8 cellular contexts compared by ENCODE assay signal in the genomic region with DNA sequence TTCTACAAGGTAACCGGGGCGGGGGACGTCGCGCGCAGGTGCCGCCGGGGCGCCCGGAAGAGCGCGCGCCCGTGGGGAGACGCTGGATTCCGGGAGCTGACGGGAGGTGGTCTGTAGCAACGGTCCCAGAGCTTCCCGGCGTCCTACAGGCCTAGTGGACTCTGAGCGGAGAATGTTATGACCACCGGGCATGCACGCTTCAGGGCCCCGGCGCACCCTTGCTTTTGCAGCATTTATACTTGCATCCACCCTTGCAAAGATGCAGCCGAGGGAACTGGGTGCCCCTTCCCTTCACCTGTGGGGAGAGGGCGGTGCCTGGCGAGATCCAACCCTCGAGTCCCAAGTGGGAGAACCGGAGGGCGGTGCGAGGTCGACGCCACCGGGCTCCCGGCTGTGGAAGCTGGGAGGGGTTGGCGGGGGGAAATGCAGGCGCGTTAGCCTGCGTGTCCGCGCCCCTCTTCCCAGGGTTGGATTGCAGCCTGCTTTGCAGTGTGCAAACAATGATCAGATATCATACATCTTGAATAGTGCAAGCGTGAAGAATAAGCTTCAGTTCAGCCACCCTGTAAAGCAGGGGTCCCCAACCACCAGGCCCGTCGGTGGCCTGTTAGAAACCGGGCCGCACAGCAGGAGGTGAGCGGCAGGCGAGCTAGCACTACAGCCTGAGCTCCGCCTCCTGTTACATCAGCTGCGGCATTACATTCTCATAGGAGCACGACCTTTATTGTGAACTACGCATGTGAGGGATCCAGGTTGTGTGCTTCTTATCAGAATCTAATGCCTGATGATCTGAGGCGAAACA. TPM values are rescaled to one million over a fixed set of nuclear protein-coding genes. Genes with fewer than 3 reads are reported as not detected.
DNase-seq lines count a peak whose midpoint lies in the region; ATAC-seq and TF ChIP-seq lines count a peak whose summit lies in the region.

No MANE protein-coding gene starts in this region.

- no peaks in the 10 kb centered on the region for H3K27me3 Mint-ChIP-seq in Caco-2 (ENCODE audit: insufficient read depth, unreplicated experiment)
- H3K27me3 Mint-ChIP-seq in osteocyte (ENCODE audit: unreplicated experiment), result no peaks in the 10 kb centered on the region

- peak overlapping the region; percentile 91 for H3K27ac Mint-ChIP-seq in Caco-2 (ENCODE audit: unreplicated experiment)
- peak overlapping the region; percentile 98 for H3K27ac Mint-ChIP-seq in osteocyte (ENCODE audit: unreplicated experiment)

- peak; percentile 30 for ATAC-seq in GM21723 (IDR thresholded peaks at IDR 0.05; ENCODE audit: unreplicated experiment)

- CTCF ChIA-PET in Caco-2 (lab: Charles Lee), result interaction anchor here (0.5 to 2.1 kb wide), 8 partner anchors 10 to 411 kb away, joined by 3 to 23 read pairs (median 4); a partner anchor contains a TSS

- no peaks in the 10 kb centered on the region for H3K9me3 ChIP-seq in Caco-2
- H3K9me3 ChIP-seq in thymus (ENCODE audit: control insufficient read depth), result no peaks in the 10 kb centered on the region

- intact Hi-C loops in Caco-2 (cut with micrococcal nuclease; ENCODE audit: unreplicated experiment), result loop anchor here (2.0 to 5.0 kb wide), 2 partner anchors 69 to 192 kb away; no protein-coding TSS in a partner anchor

- H3K27ac ChIP-seq in thymus (ENCODE audit: low read depth), result peak overlapping the region; percentile 93

- H3K9me3 Mint-ChIP-seq in Caco-2 (ENCODE audit: unreplicated experiment) (peaks cover 10% of the 10 kb centered on the region), osteocyte (ENCODE audit: unreplicated experiment) (peaks cover 6% of the 10 kb centered on the region)

- peak overlapping the region; percentile 90 for H3K4me3 Mint-ChIP-seq in Caco-2 (ENCODE audit: unreplicated experiment)
- H3K4me3 Mint-ChIP-seq in osteocyte (ENCODE audit: unreplicated experiment), result peak overlapping the region; percentile 97

- peak; percentile 82 to 86 for DNase-seq in Caco-2
- peak; percentile 65 for DNase-seq in LHCN-M2 (ENCODE audit: low read depth)
- DNase-seq in SHP77 (lab: John Stamatoyannopoulos, UW), result peak; percentile 32 to 82
- DNase-seq in activated naive CD4-positive, alpha-beta T cell treated with Interleukin-2 at 50 U/mL for 16 hours, result peak; percentile 78
- peak; percentile 24 for DNase-seq in globus pallidus (ENCODE audit: low spot score)
- DNase-seq in osteocyte (ENCODE audit: extremely low spot score, unreplicated experiment), result no peak

- H3K27me3 ChIP-seq in Caco-2 (replicated peaks; ENCODE audit: control insufficient read depth, insufficient read depth, low read length) (no peaks in the 10 kb centered on the region), thymus (ENCODE audit: control insufficient read depth, insufficient read depth) (no peaks in the 10 kb centered on the region)

- WGBS in thymus, result 3% methylated on average over 54 of the region's 54 CpGs

- H3K36me3 Mint-ChIP-seq in Caco-2 (ENCODE audit: insufficient read depth, unreplicated experiment) (peaks cover 63% of the 10 kb centered on the region), osteocyte (ENCODE audit: unreplicated experiment) (peaks cover 21% of the 10 kb centered on the region)

- H3K36me3 ChIP-seq in Caco-2 (ENCODE audit: control insufficient read depth, insufficient read depth, low read length) (no peaks in the 10 kb centered on the region; the same call in 1 of the 2 replicates), thymus (ENCODE audit: control insufficient read depth, insufficient read depth) (peaks cover 5% of the 10 kb centered on the region)

- POLR2A ChIA-PET in Caco-2 (lab: Charles Lee), result interaction anchor here (0.6 to 1.6 kb wide), 12 partner anchors 9 to 328 kb away, joined by 3 to 8 read pairs (median 4); a partner anchor contains a TSS

- H3K4me3 ChIP-seq in Caco-2 (ENCODE audit: low read depth, low read length) (peak overlapping the region; percentile 90), thymus (ENCODE audit: low read length) (peak overlapping the region; percentile 93)

- H3K4me1 Mint-ChIP-seq in Caco-2 (ENCODE audit: low read depth, unreplicated experiment) (peaks cover 20% of the 10 kb centered on the region), osteocyte (ENCODE audit: unreplicated experiment) (peaks cover 39% of the 10 kb centered on the region)

- TF ChIP-seq CTCF in Caco-2 (IDR thresholded peaks at IDR 0.05; ENCODE audit: insufficient read depth in 1 of 2, low read depth in 1 of 2, low read length in 1 of 2, severe bottlenecking in 1 of 2, unreplicated experiment in 1 of 2) (peak in 1 of 2 experiments; percentile 22), osteocyte (IDR thresholded peaks at IDR 0.05) (peak; percentile 29)

- peaks cover 7% of the 10 kb centered on the region; the same call in 1 of the 2 replicates for H3K4me1 ChIP-seq in Caco-2
- peaks cover 13% of the 10 kb centered on the region for H3K4me1 ChIP-seq in thymus (ENCODE audit: control insufficient read depth, insufficient read depth, low read length)

- BruUV-seq in Caco-2 (replicated peaks; lab: Mats Ljungman, UMichigan), result no TSS peak

RNA-seq across cellular contexts. Expression of a gene that starts 0.6 kb away (rescaled TPM):
- total RNA-seq in Caco-2 (2022), result 226 and 231 TPM in 2 replicates
- total RNA-seq in LHCN-M2 (2014; rRNA removed), result 38.7 and 50.6 TPM in 2 replicates
- 78.1 TPM for polyA plus RNA-seq in LHCN-M2 (2012)
- total RNA-seq in osteocyte, result 133 and 139 TPM in 2 replicates
- polyA plus RNA-seq in thymus, result 130 TPM

RNA-seq across cellular contexts. Expression of a gene that starts 0.8 kb away (rescaled TPM):
- total RNA-seq in Caco-2 (2022), result 10.3 and 11.0 TPM in 2 replicates
- total RNA-seq in LHCN-M2 (2014; rRNA removed), result 10.6 and 14.8 TPM in 2 replicates
- polyA plus RNA-seq in LHCN-M2 (2012), result 8.8 TPM
- 9.9 and 12.6 TPM in 2 replicates for total RNA-seq in osteocyte
- polyA plus RNA-seq in thymus, result 11.4 TPM
